In the genomic region with DNA sequence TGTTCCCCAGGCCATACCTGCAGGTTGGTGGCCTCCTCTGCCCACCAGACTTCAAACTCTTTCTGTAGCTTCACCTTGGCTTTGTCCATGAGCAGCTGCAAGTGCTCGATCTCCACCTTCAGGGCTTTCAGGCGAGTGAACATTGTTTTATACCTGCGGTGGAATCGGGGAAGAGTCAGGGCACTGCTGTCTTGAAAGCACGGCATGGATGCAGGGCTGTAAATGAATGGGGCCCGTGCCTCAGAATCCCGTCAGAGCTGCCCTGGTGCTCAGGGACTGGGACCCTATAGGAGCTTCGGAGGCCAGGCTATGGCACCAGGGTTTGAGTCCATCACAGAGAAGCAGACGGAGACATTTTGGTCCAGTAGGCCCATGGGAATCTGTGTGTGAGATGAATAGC, we compare ENCODE assay signal across 32 cellular contexts. TPM values are rescaled to one million over a fixed set of nuclear protein-coding genes. Genes with fewer than 3 reads are reported as not detected.
"Had no signal": no experiment of that assay in that cellular context is flagged by ENCODE, and none has a peak within 500 bp of the region (broad histone marks: within the 10 kb centered on the region; RNA-seq: fewer than 3 reads in every experiment).

No MANE protein-coding gene starts in this region.

- H3K4me1 ChIP-seq: adrenal gland, colonic mucosa, foreskin keratinocyte, gastrocnemius medialis had no signal

- H3K27me3 Mint-ChIP-seq: activated CD4-positive, alpha-beta memory T cell treated with anti-CD3 and anti-CD28 coated beads, Interleukin-2, amount 10 ng/mL, durations not matched to agents 7 days and 5 days; activated CD4-positive, alpha-beta T cell treated with anti-CD3 and anti-CD28 coated beads, Interleukin-2, amount 10 ng/mL, durations not matched to agents 7 days and 5 days; activated naive CD4-positive, alpha-beta T cell treated with anti-CD3 and anti-CD28 coated beads, Interleukin-2, amount 50 U/mL, for 24 hours had no signal

- H3K9me3 Mint-ChIP-seq: activated CD4-positive, alpha-beta memory T cell treated with anti-CD3 and anti-CD28 coated beads, Interleukin-2, amount 10 ng/mL, durations not matched to agents 7 days and 5 days; activated CD4-positive, alpha-beta T cell treated with anti-CD3 and anti-CD28 coated beads, Interleukin-2, amount 10 ng/mL, durations not matched to agents 7 days and 5 days; activated naive CD4-positive, alpha-beta T cell treated with anti-CD3 and anti-CD28 coated beads for 36 hours; activated naive CD4-positive, alpha-beta T cell treated with anti-CD3 and anti-CD28 coated beads, Interleukin-2, amount 50 U/mL, for 24 hours; activated naive CD8-positive, alpha-beta T cell treated with anti-CD3 and anti-CD28 coated beads for 36 hours; activated naive CD8-positive, alpha-beta T cell treated with anti-CD3 and anti-CD28 coated beads, Interleukin-2, amount 50 U/mL, for 24 hours; activated T-cell treated with anti-CD3 and anti-CD28 coated beads, Interleukin-2, amount 50 U/mL, for 24 hours; activated T-helper 2 cell treated with anti-CD3 and anti-CD28 coated beads, Interferon-gamma antibody, Interleukin-2, Interleukin-4, amounts not matched to agents 10 μg/mL and 5 μg/mL and 100 μg/mL, durations not matched to agents 14 hours and 24 hours and 36 hours; dendritic cell treated with granulocyte-macrophage colony-stimulating factor and Interleukin-4, amounts not matched to agents 40 ng/mL and 50 ng/mL, for 4 days; WTC11 had no signal

- H3K4me3 Mint-ChIP-seq: activated CD4-positive, alpha-beta memory T cell treated with anti-CD3 and anti-CD28 coated beads, Interleukin-2, amount 10 ng/mL, durations not matched to agents 7 days and 5 days; activated CD4-positive, alpha-beta T cell treated with anti-CD3 and anti-CD28 coated beads, Interleukin-2, amount 10 ng/mL, durations not matched to agents 7 days and 5 days; activated naive CD4-positive, alpha-beta T cell treated with anti-CD3 and anti-CD28 coated beads for 36 hours; activated naive CD4-positive, alpha-beta T cell treated with anti-CD3 and anti-CD28 coated beads, Interleukin-2, amount 50 U/mL, for 24 hours; activated naive CD8-positive, alpha-beta T cell treated with anti-CD3 and anti-CD28 coated beads for 36 hours; activated naive CD8-positive, alpha-beta T cell treated with anti-CD3 and anti-CD28 coated beads, Interleukin-2, amount 50 U/mL, for 24 hours; activated T-cell treated with anti-CD3 and anti-CD28 coated beads, Interleukin-2, amount 50 U/mL, for 24 hours; dendritic cell treated with granulocyte-macrophage colony-stimulating factor and Interleukin-4, amounts not matched to agents 40 ng/mL and 50 ng/mL, for 4 days; WTC11 had no signal

- H3K27ac Mint-ChIP-seq: activated CD4-positive, alpha-beta memory T cell treated with anti-CD3 and anti-CD28 coated beads, Interleukin-2, amount 10 ng/mL, durations not matched to agents 7 days and 5 days; activated CD4-positive, alpha-beta T cell treated with anti-CD3 and anti-CD28 coated beads, Interleukin-2, amount 10 ng/mL, durations not matched to agents 7 days and 5 days; activated naive CD4-positive, alpha-beta T cell treated with anti-CD3 and anti-CD28 coated beads for 36 hours; activated naive CD4-positive, alpha-beta T cell treated with anti-CD3 and anti-CD28 coated beads, Interleukin-2, amount 50 U/mL, for 24 hours; activated naive CD8-positive, alpha-beta T cell treated with anti-CD3 and anti-CD28 coated beads for 36 hours; activated naive CD8-positive, alpha-beta T cell treated with anti-CD3 and anti-CD28 coated beads, Interleukin-2, amount 50 U/mL, for 24 hours; activated T-cell treated with anti-CD3 and anti-CD28 coated beads, Interleukin-2, amount 50 U/mL, for 24 hours; activated T-helper 2 cell treated with anti-CD3 and anti-CD28 coated beads, Interferon-gamma antibody, Interleukin-2, Interleukin-4, amounts not matched to agents 10 μg/mL and 5 μg/mL and 100 μg/mL, durations not matched to agents 14 hours and 24 hours and 36 hours; dendritic cell treated with granulocyte-macrophage colony-stimulating factor and Interleukin-4, amounts not matched to agents 40 ng/mL and 50 ng/mL, for 4 days; WTC11 had no signal

- H3K4me1 Mint-ChIP-seq: activated CD4-positive, alpha-beta memory T cell treated with anti-CD3 and anti-CD28 coated beads, Interleukin-2, amount 10 ng/mL, durations not matched to agents 7 days and 5 days; activated CD4-positive, alpha-beta T cell treated with anti-CD3 and anti-CD28 coated beads, Interleukin-2, amount 10 ng/mL, durations not matched to agents 7 days and 5 days; activated naive CD4-positive, alpha-beta T cell treated with anti-CD3 and anti-CD28 coated beads, Interleukin-2, amount 50 U/mL, for 24 hours; activated naive CD8-positive, alpha-beta T cell treated with anti-CD3 and anti-CD28 coated beads, Interleukin-2, amount 50 U/mL, for 24 hours had no signal

- H3K27ac ChIP-seq: adrenal gland, body of pancreas, colonic mucosa, dorsolateral prefrontal cortex, esophagus muscularis mucosa, foreskin keratinocyte, gastrocnemius medialis had no signal

- H3K36me3 Mint-ChIP-seq: activated naive CD4-positive, alpha-beta T cell treated with anti-CD3 and anti-CD28 coated beads, Interleukin-2, amount 50 U/mL, for 24 hours; activated naive CD8-positive, alpha-beta T cell treated with anti-CD3 and anti-CD28 coated beads for 36 hours; WTC11 had no signal

- H3K4me3 ChIP-seq: adrenal gland, body of pancreas, colonic mucosa, dorsolateral prefrontal cortex, esophagus muscularis mucosa, gastrocnemius medialis had no signal

- ATAC-seq: activated naive CD8-positive, alpha-beta T cell treated with anti-CD3 and anti-CD28 coated beads, Interleukin-2, amount 50 U/mL, for 24 hours; body of pancreas; foreskin keratinocyte; gastrocnemius medialis; WTC11 had no signal

- DNase-seq: activated CD4-positive, alpha-beta memory T cell treated with anti-CD3 and anti-CD28 coated beads, Interleukin-2, amount 10 ng/mL, durations not matched to agents 7 days and 5 days; activated CD4-positive, alpha-beta T cell treated with anti-CD3 and anti-CD28 coated beads for 1 hour; activated CD4-positive, alpha-beta T cell treated with anti-CD3 and anti-CD28 coated beads for 4 hours; activated CD4-positive, alpha-beta T cell treated with anti-CD3 and anti-CD28 coated beads, Interleukin-2, amount 10 ng/mL, durations not matched to agents 7 days and 5 days; activated CD4-positive, alpha-beta T cell treated with anti-CD3 and anti-CD28 coated beads, Interleukin-2, amount 50 U/mL, for 4 hours; activated CD8-positive, alpha-beta memory T cell treated with anti-CD3 and anti-CD28 coated beads, Interleukin-2, amount 50 U/mL, for 48 hours; activated effector memory CD4-positive, alpha-beta T cell treated with anti-CD3 and anti-CD28 coated beads, Interleukin-2, amount 50 U/mL, for 16 hours; activated naive CD4-positive, alpha-beta T cell treated with anti-CD3 and anti-CD28 coated beads for 36 hours; activated naive CD8-positive, alpha-beta T cell treated with anti-CD3 and anti-CD28 coated beads for 36 hours; activated naive CD8-positive, alpha-beta T cell treated with anti-CD3 and anti-CD28 coated beads, Interleukin-2, amount 50 U/mL, for 24 hours; activated T-cell treated with anti-CD3 and anti-CD28 coated beads for 4 hours; activated T-cell treated with anti-CD3 and anti-CD28 coated beads, Interleukin-2, amount 50 U/mL, for 24 hours; amygdala; aorta; central memory CD4-positive, alpha-beta T cell; cerebellar nuclear complex; colonic mucosa; effector memory CD4-positive, alpha-beta T cell; erythroblast; foreskin keratinocyte; gastrocnemius medialis; glutamatergic neuron; T-helper 2 cell had no signal

- H3K36me3 ChIP-seq: adrenal gland, colonic mucosa, esophagus muscularis mucosa, gastrocnemius medialis had no signal

- H3K9me3 ChIP-seq: adrenal gland, body of pancreas, colonic mucosa, esophagus muscularis mucosa, gastrocnemius medialis had no signal

- H3K27me3 ChIP-seq: adrenal gland, body of pancreas, colonic mucosa, dorsolateral prefrontal cortex, esophagus muscularis mucosa, foreskin keratinocyte, gastrocnemius medialis had no signal

RNA-seq across cellular contexts. Expression of a gene that starts 37.9 kb away (rescaled TPM):
- total RNA-seq: activated CD4-positive, alpha-beta memory T cell treated with anti-CD3 and anti-CD28 coated beads, Interleukin-2, amount 10 ng/mL, durations not matched to agents 7 days and 5 days; activated CD4-positive, alpha-beta T cell treated with anti-CD3 and anti-CD28 coated beads, Interleukin-2, amount 10 ng/mL, durations not matched to agents 7 days and 5 days; activated naive CD4-positive, alpha-beta T cell treated with anti-CD3 and anti-CD28 coated beads for 36 hours; activated naive CD8-positive, alpha-beta T cell treated with anti-CD3 and anti-CD28 coated beads for 36 hours; activated T-helper 2 cell treated with anti-CD3 and anti-CD28 coated beads, Interferon-gamma antibody, Interleukin-2, Interleukin-4, amounts not matched to agents 10 μg/mL and 5 μg/mL and 100 μg/mL, durations not matched to agents 14 hours and 24 hours and 36 hours; adrenal gland; aorta; colonic mucosa; esophagus muscularis mucosa; foreskin keratinocyte; gastrocnemius medialis; T-helper 1 cell treated with Interleukin-12 subunit alpha and Interleukin-12 subunit beta and Interleukin-4 antibody, amounts not matched to agents 30 ng/mL and 1 ng/mL, for 36 hours; WTC11 had no signal
- polyA plus RNA-seq: adrenal gland, aorta, foreskin keratinocyte had no signal

RNA-seq across cellular contexts. Expression of a gene that starts 46.2 kb away (rescaled TPM):
- total RNA-seq: activated CD4-positive, alpha-beta memory T cell treated with anti-CD3 and anti-CD28 coated beads, Interleukin-2, amount 10 ng/mL, durations not matched to agents 7 days and 5 days; activated CD4-positive, alpha-beta T cell treated with anti-CD3 and anti-CD28 coated beads, Interleukin-2, amount 10 ng/mL, durations not matched to agents 7 days and 5 days; activated naive CD4-positive, alpha-beta T cell treated with anti-CD3 and anti-CD28 coated beads for 36 hours; activated naive CD8-positive, alpha-beta T cell treated with anti-CD3 and anti-CD28 coated beads for 36 hours; activated T-helper 2 cell treated with anti-CD3 and anti-CD28 coated beads, Interferon-gamma antibody, Interleukin-2, Interleukin-4, amounts not matched to agents 10 μg/mL and 5 μg/mL and 100 μg/mL, durations not matched to agents 14 hours and 24 hours and 36 hours; colonic mucosa; foreskin keratinocyte; gastrocnemius medialis; T-helper 1 cell treated with Interleukin-12 subunit alpha and Interleukin-12 subunit beta and Interleukin-4 antibody, amounts not matched to agents 30 ng/mL and 1 ng/mL, for 36 hours had no signal
- polyA plus RNA-seq: foreskin keratinocyte had no signal
